In the genomic region with DNA sequence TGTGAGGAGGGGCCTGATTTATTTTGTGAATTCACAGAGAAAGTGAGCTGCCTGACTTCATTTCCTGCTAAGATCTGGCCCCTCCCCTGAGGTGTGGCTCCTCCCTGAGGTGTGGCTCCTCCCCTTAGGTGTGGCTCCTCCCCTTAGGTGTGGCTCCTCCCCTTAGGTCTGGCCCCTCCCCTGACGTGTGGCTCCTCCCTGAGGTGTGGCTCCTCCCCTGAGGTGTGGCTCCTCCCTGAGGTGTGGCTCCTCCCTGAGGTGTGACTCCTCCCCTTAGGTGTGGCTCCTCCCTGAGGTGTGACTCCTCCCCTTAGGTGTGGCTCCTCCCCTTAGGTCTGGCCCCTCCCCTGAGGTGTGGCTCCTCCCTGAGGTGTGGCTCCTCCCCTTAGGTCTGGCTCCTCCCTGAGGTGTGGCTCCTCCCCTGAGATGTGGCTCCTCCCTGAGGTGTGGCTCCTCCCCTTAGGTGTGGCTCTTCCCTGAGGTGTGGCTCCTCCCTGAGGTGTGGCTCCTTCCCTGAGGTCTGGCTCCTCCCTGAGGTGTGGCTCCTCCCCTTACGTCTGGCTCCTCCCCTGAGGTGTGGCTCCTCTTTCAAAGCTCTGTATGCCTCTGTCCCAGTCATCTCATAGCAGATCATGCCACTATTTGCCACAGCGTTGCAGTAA, we compare ENCODE assay signal across 8 cellular contexts. TPM values are rescaled to one million over a fixed set of nuclear protein-coding genes. Genes with fewer than 3 reads are reported as not detected.
A peak's percentile ranks its signal among the peaks of the same experiment; 100 is the strongest.
DNase-seq lines count a peak whose midpoint lies in the region; ATAC-seq and TF ChIP-seq lines count a peak whose summit lies in the region.

No MANE protein-coding gene starts in this region.

- DNase-seq in NCI-H2081 (lab: John Stamatoyannopoulos, UW) (peak; percentile 1 to 36), NCI-H2081 treated with DMSO at 0.1 percent for 48 hours (lab: John Stamatoyannopoulos, UW) (no peak), RWPE1 (ENCODE audit: low spot score) (peak; percentile 46), naive B cell (peak; percentile 53), GM19238 (ENCODE audit: insufficient read length, low spot score) (no peak), UCSD-AML1 (lab: John Stamatoyannopoulos, UW; ENCODE audit: unreplicated experiment) (no peak)
- peak; percentile 80 for DNase-seq in activated effector memory CD4-positive, alpha-beta T cell treated with anti-CD3 and anti-CD28 coated beads, Interleukin-2, amount 50 U/mL, for 16 hours

- no peak for TF ChIP-seq CTCF in RWPE1 (conservative IDR thresholded peaks at IDR 0.05; ENCODE audit: low read depth)

- H3K27ac Mint-ChIP-seq in naive B cell, result peak overlapping the region in 1 of 6 donors; percentile 72

- no peak overlapping the region for H3K4me3 Mint-ChIP-seq in naive B cell

- H3K4me1 Mint-ChIP-seq in naive B cell, result peaks cover 3 to 14% (median 6%) of the 10 kb centered on the region in 3 donors

- CTCF ChIA-PET in RWPE1 (lab: Yijun Ruan, JAX), result no interaction called here

- peaks cover 6 to 27% of the 10 kb centered on the region in 2 donors for H3K36me3 Mint-ChIP-seq in naive B cell

- POLR2A ChIA-PET in RWPE1 (lab: Yijun Ruan, JAX; ENCODE audit: low non-redundant PET), result no interaction called here

- H3K27ac ChIP-seq in RWPE1, result no peak overlapping the region

- no peaks in the 10 kb centered on the region for H3K27me3 Mint-ChIP-seq in naive B cell

- ATAC-seq in naive B cell (ENCODE audit: low read depth in 2 of 2) (peak; percentile 73 to 75), HG03108 (IDR thresholded peaks at IDR 0.05; ENCODE audit: unreplicated experiment) (no peak)

- peaks cover 4 to 31% (median 18%) of the 10 kb centered on the region in 7 donors for H3K9me3 Mint-ChIP-seq in naive B cell

RNA-seq across cellular contexts. Expression of a gene that starts 26.9 kb away (rescaled TPM):
- 1 to 10 TPM in 1 of 6 donors, under 1 TPM in 5; 0.12 to 2.0 (median 0.64) TPM for polyA plus RNA-seq in naive B cell (ENCODE audit: low read depth in 6 of 6)

Comparison
In these comparisons a context has a peak if more than half of its experiments do, and no peak if none do; other contexts are left out.
1. DNase-seq: peak in NCI-H2081 (2 of 2), RWPE1 (single experiment), activated effector memory CD4-positive, alpha-beta T cell treated with anti-CD3 and anti-CD28 coated beads, Interleukin-2, amount 50 U/mL, for 16 hours (single experiment) and naive B cell (single experiment); none in NCI-H2081 treated with DMSO at 0.1 percent for 48 hours (single experiment), GM19238 (single experiment) and UCSD-AML1 (single experiment).